In the genomic region with DNA sequence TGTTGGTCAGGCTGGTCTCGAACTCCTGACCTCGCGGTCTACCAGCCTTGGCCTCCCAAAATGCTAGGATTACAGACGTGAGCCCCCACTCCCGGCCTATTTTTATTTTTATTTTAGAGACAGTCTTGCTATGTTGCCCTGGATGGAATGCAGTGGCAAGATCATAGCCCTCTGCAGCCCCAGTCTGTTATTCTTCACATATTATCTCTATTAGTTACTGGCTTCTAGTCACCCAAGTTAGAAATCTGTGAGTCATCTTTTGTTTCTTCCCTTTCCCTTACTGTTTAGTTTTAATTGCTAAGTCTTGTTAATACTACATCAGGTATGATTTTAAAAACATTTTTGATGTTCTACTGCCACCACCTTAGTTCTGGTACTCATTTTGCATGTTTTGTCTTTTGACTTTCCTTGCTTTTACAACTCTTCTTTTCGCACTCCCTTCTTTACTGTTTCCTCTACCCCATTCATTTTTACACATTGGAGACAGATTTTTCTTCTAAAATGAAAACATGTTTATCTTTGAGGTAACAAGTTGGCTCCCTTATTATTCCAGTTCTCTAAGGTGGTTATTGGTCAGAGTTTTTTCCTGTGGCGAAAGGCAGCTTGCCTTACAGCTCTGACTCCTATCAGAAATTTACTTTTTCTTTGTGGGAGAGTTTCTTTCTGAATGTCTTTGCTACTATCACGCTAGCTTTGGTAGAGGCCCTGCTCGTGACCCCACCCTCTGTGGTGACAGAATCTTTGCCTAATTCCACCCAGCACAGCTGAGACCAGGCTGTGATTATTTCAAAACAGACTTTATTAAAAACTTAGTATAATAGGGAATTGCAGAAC, we compare ENCODE assay signal across 14 cellular contexts. TPM values are rescaled to one million over a fixed set of nuclear protein-coding genes. Genes with fewer than 3 reads are reported as not detected.
DNase-seq lines count a peak whose midpoint lies in the region; ATAC-seq, FAIRE-seq and TF ChIP-seq lines count a peak whose summit lies in the region.
"Had no signal": no experiment of that assay in that cellular context is flagged by ENCODE, and none has a peak within 500 bp of the region (broad histone marks: within the 10 kb centered on the region; RNA-seq: fewer than 3 reads in every experiment).

No MANE protein-coding gene starts in this region.

- 93 to 94% methylated on average over 9 of the region's 9 CpGs for WGBS in body of pancreas, 2 donors

- H3K27me3 ChIP-seq in HCT116 (ENCODE audit: insufficient read depth, low read length) = no peaks in the 10 kb centered on the region
- H3K27me3 ChIP-seq in keratinocyte (ENCODE audit: control insufficient read depth, extremely low read depth, insufficient read depth, low read length) = no peaks in the 10 kb centered on the region
- H3K27me3 ChIP-seq in body of pancreas = no peaks in the 10 kb centered on the region
- H3K27me3 ChIP-seq in dorsolateral prefrontal cortex = no peaks in the 10 kb centered on the region
- H3K27me3 ChIP-seq: heart left ventricle had no signal

- H3K4me1 ChIP-seq in HCT116 (ENCODE audit: control insufficient read depth in 1 of 2, insufficient read depth in 2 of 2, low read length in 2 of 2) (peaks cover 28 to 36% of the 10 kb centered on the region in 2 experiments), keratinocyte (ENCODE audit: control insufficient read depth, extremely low read depth, insufficient read depth, low read length) (peaks cover 10% of the 10 kb centered on the region), body of pancreas (peaks cover 7% of the 10 kb centered on the region)

- BruUV-seq in HCT116 (replicated peaks; lab: Mats Ljungman, UMichigan) = no TSS peak

- in situ Hi-C loops in ACHN (cut with HindIII; ENCODE audit: low pct_ligation_motif_present, low pct_unique_long_range_greater_than_20kb, low sequenced_read_pairs) = no loop called here

- H3K4me2 ChIP-seq in HCT116 (ENCODE audit: low read length) = peak overlapping the region; percentile 45
- no peak overlapping the region for H3K4me2 ChIP-seq in keratinocyte (ENCODE audit: control insufficient read depth, extremely low read depth, insufficient read depth, low read depth, low read length)
- H3K4me2 ChIP-seq: KMS-11 had no signal

- POLR2A ChIA-PET in HCT116 (lab: Charles Lee) = no interaction called here

- H3K4me3 ChIP-seq in HCT116 (replicated peaks in 1 of 2; ENCODE audit: low read depth in 1 of 2, low read length in 2 of 2) (no peak overlapping the region), keratinocyte (ENCODE audit: control insufficient read depth in 2 of 3, extremely low read depth in 1 of 3, insufficient read depth in 2 of 3, low read depth in 1 of 3, low read length in 3 of 3) (peak overlapping the region in 1 of 3 experiments; percentile 0), body of pancreas (no peak overlapping the region), dorsolateral prefrontal cortex (no peak overlapping the region)
- H3K4me3 ChIP-seq: heart left ventricle had no signal

- intact Hi-C loops in HCT116 (cut with micrococcal nuclease) (no loop called here), body of pancreas (cut with DNase I) (no loop called here), dorsolateral prefrontal cortex (cut with DNase I) (no loop called here)

- H3K36me3 ChIP-seq in HCT116 (ENCODE audit: control insufficient read depth in 1 of 2, insufficient read depth in 2 of 2, low read length in 2 of 2) (no peaks in the 10 kb centered on the region; a peak in 2 of 4 replicates), keratinocyte (ENCODE audit: control insufficient read depth in 2 of 2, extremely low read depth in 1 of 2, insufficient read depth in 2 of 2, low read length in 2 of 2) (peaks cover 0 to 3% of the 10 kb centered on the region in 2 experiments), body of pancreas (replicated peaks in 1 of 2; ENCODE audit: insufficient read depth in 1 of 2, low read depth in 2 of 2) (no peaks in the 10 kb centered on the region)

- H3K27ac ChIP-seq in HCT116 (ENCODE audit: low read depth, low read length) = peak overlapping the region; percentile 60; the same call in 1 of the 2 replicates
- peak overlapping the region; percentile 15 for H3K27ac ChIP-seq in keratinocyte (ENCODE audit: control insufficient read depth, insufficient read depth, low read length)
- H3K27ac ChIP-seq in body of pancreas = no peak overlapping the region
- peak overlapping the region in 1 of 59 donors; percentile 21 for H3K27ac ChIP-seq in dorsolateral prefrontal cortex
- H3K27ac ChIP-seq: KMS-11 had no signal

- TF ChIP-seq RAD21 in HCT116 (IDR thresholded peaks at IDR 0.05; ENCODE audit: low read depth) = no peak

- TF ChIP-seq POLR2A in HCT116 (IDR thresholded peaks at IDR 0.05; ENCODE audit: borderline replicate concordance, extremely low read depth, insufficient read depth, insufficient read length) = no peak
- TF ChIP-seq POLR2A in body of pancreas (IDR thresholded peaks at IDR 0.05) = no peak

- peak overlapping the region; percentile 26 for H3K9ac ChIP-seq in HCT116 (ENCODE audit: low read length)
- no peak overlapping the region for H3K9ac ChIP-seq in keratinocyte (ENCODE audit: control insufficient read depth, extremely low read depth, insufficient read depth, low read length)
- H3K9ac ChIP-seq: KMS-11 had no signal

- H3K9me1 ChIP-seq in keratinocyte (ENCODE audit: control insufficient read depth, extremely low read depth, insufficient read depth, low read length) = no peaks in the 10 kb centered on the region

- RAD21 ChIA-PET in HCT116 (lab: Charles Lee; ENCODE audit: low non-redundant PET in 1 of 2, low total read pairs in 2 of 2, uncharacterized antibody in 2 of 2, unreplicated experiment in 2 of 2) = no interaction called here

- DNase-seq in ACHN = peak; percentile 8
- no peak for DNase-seq in HCT116 (ENCODE audit: low read depth, low spot score)
- DNase-seq in astrocyte of the hippocampus (ENCODE audit: low read depth, low spot score) = peak; percentile 78
- DNase-seq in keratinocyte (ENCODE audit: low read depth, low spot score) = no peak
- no peak for DNase-seq in hippocampal formation (lab: John Stamatoyannopoulos, UW)
- DNase-seq in COLO829 (ENCODE audit: low spot score) = no peak
- no peak for DNase-seq in body of pancreas
- DNase-seq in dorsolateral prefrontal cortex = no peak
- DNase-seq: anterior cingulate cortex; CD8-positive, alpha-beta memory T cell; heart left ventricle; naive B cell; NCI-H446 had no signal

- H2AFZ ChIP-seq in HCT116 (ENCODE audit: low read depth, low read length, poor library complexity, severe bottlenecking) (no peak overlapping the region), keratinocyte (ENCODE audit: control insufficient read depth, low read length) (no peak overlapping the region)

- no peak for TF ChIP-seq CTCF in HCT116 (IDR thresholded peaks at IDR 0.05 in 2 of 3, conservative IDR thresholded peaks at IDR 0.05 in 1 of 3; ENCODE audit: borderline replicate concordance in 1 of 3, insufficient read depth in 1 of 3, low read depth in 2 of 3, low read length in 2 of 3)
- no peak for TF ChIP-seq CTCF in keratinocyte (optimal IDR thresholded peaks at IDR 0.05 in 1 of 3, IDR thresholded peaks at IDR 0.05 in 1 of 3, conservative IDR thresholded peaks at IDR 0.05 in 1 of 3; ENCODE audit: extremely low read depth in 1 of 3, insufficient read depth in 2 of 3, low read length in 3 of 3)
- TF ChIP-seq CTCF in body of pancreas (IDR thresholded peaks at IDR 0.05) = no peak
- TF ChIP-seq CTCF in dorsolateral prefrontal cortex (IDR thresholded peaks at IDR 0.05 in 54 of 56, conservative IDR thresholded peaks at IDR 0.05 in 2 of 56; ENCODE audit: low read depth in 1 of 56, partially characterized antibody in 56 of 56) = no peak

- FAIRE-seq in keratinocyte (lab: Jason Lieb, UNC) = peak; percentile 53

- CTCF ChIA-PET in HCT116 (lab: Charles Lee) = interaction anchor here (1.3 kb wide), 1 partner anchor 11 kb away, joined by 3 read pairs; no protein-coding TSS in a partner anchor

- dilution Hi-C loops in keratinocyte (cut with MboI; ENCODE audit: extremely low pct_ligation_motif_present, low sequenced_read_pairs) = no loop called here

- ATAC-seq in HCT116 (peak; percentile 73), body of pancreas (no peak)

- H3K79me2 ChIP-seq in HCT116 (ENCODE audit: insufficient read depth, low read length) (peaks cover 70% of the 10 kb centered on the region), keratinocyte (ENCODE audit: control insufficient read depth, insufficient read depth, low read length) (peaks cover 41% of the 10 kb centered on the region)

- H3K9me3 ChIP-seq in HCT116 (ENCODE audit: control insufficient read depth in 1 of 2, insufficient read depth in 1 of 2, low read depth in 1 of 2, low read length in 2 of 2) (no peaks in the 10 kb centered on the region), keratinocyte (ENCODE audit: control insufficient read depth, low read depth, low read length) (no peaks in the 10 kb centered on the region), body of pancreas (no peaks in the 10 kb centered on the region)

- H4K20me1 ChIP-seq in HCT116 (ENCODE audit: insufficient read depth) (peaks cover 4% of the 10 kb centered on the region; the same call in 1 of the 2 replicates), keratinocyte (ENCODE audit: control insufficient read depth, extremely low read depth, insufficient read depth, low read length) (no peaks in the 10 kb centered on the region)

- no peaks in the 10 kb centered on the region for H3K9me2 ChIP-seq in HCT116 (ENCODE audit: insufficient read depth)

TF ChIP-seq in HCT116, 20 proteins besides CTCF, POLR2A, EP300 and RAD21:
- peak; percentile 64 for TF ChIP-seq JUND (IDR thresholded peaks at IDR 0.05)
- TF ChIP-seq FOSL1 (IDR thresholded peaks at IDR 0.05; ENCODE audit: low read depth) = peak; percentile 60
- peak; percentile 40; the same call in 1 of the 2 replicates for TF ChIP-seq SP1 (IDR thresholded peaks at IDR 0.05; ENCODE audit: low read depth)
- TF ChIP-seq EGR1 (IDR thresholded peaks at IDR 0.05; ENCODE audit: low read depth) = no peak
- no peak for TF ChIP-seq YY1 (IDR thresholded peaks at IDR 0.05; ENCODE audit: extremely low read depth, insufficient replicate concordance, low read depth, low read length)

RNA-seq across cellular contexts. Expression of a gene that starts 19.5 kb away (rescaled TPM):
- total RNA-seq in HCT116 (2021; ENCODE audit: unreplicated experiment) (58.0 TPM), body of pancreas (10 to 100 TPM; 15.2 to 33.2 TPM), dorsolateral prefrontal cortex (10 to 100 TPM; 46.6 to 93.0 (median 60.5) TPM)
- polyA plus RNA-seq in HCT116 (2012) = 11.9 and 17.6 TPM in 2 replicates
- 17.6 to 24.8 TPM (median 22.9 TPM) in 3 replicates for polyA plus RNA-seq in keratinocyte
- polyA plus RNA-seq in keratinocyte (2011; ENCODE audit: low read depth) = 7.0 TPM
- 12.3 and 21.8 TPM in 2 replicates for polyA plus RNA-seq in keratinocyte (2011; cell fraction: cytosol; rRNA removed)
- polyA plus RNA-seq in keratinocyte (2011; cell fraction: nucleus; rRNA removed) = 26.0 and 28.3 TPM in 2 replicates
- polyA plus RNA-seq in keratinocyte (2012; ENCODE audit: low replicate concordance) = 9.0 and 19.2 TPM in 2 replicates
- polyA minus RNA-seq in keratinocyte = 8.0 to 52.5 TPM (median 29.1 TPM) in 3 replicates
- 27.0 TPM for polyA minus RNA-seq in keratinocyte (2011; cell fraction: cytosol; rRNA and poly(A)+ RNA removed)
- 30.9 and 56.2 TPM in 2 replicates for polyA minus RNA-seq in keratinocyte (2011; cell fraction: nucleus; rRNA and poly(A)+ RNA removed)

Comparison
In these comparisons a context has a peak if more than half of its experiments do, and no peak if none do; other contexts are left out.
1. DNase-seq: peak in ACHN (single experiment) and astrocyte of the hippocampus (single experiment); none in HCT116 (single experiment), keratinocyte (single experiment), hippocampal formation (0 of 2), COLO829 (single experiment), body of pancreas (0 of 4) and dorsolateral prefrontal cortex (0 of 10).
2. H3K27ac ChIP-seq: peak in HCT116 (single experiment) and keratinocyte (single experiment); none in body of pancreas (0 of 4).